1 cellular context compared by ENCODE assay signal in genomic region chr6:36201612-36202011, GRCh38.
TF ChIP-seq lines count a peak whose summit lies in the region.

No MANE protein-coding gene starts in this region.

TF ChIP-seq in SK-N-SH treated with all-trans-retinoic acid at 6 μM for 48 hours, 23 proteins besides CTCF, POLR2A, EP300 and RAD21:
- TF ChIP-seq PATZ1 (CRISPR knock-in tag; IDR thresholded peaks at IDR 0.05; ENCODE audit: borderline replicate concordance), result no peak
- no peak for TF ChIP-seq SNAI2 (CRISPR knock-in tag; IDR thresholded peaks at IDR 0.05)
- no peak for TF ChIP-seq ARNTL (CRISPR knock-in tag; IDR thresholded peaks at IDR 0.05; ENCODE audit: borderline replicate concordance, low read depth)
- TF ChIP-seq POU6F1 (CRISPR knock-in tag; IDR thresholded peaks at IDR 0.05; ENCODE audit: borderline replicate concordance, low read depth), result no peak
- no peak for TF ChIP-seq TSHZ2 (CRISPR knock-in tag; IDR thresholded peaks at IDR 0.05)
- no peak for TF ChIP-seq ZNF8 (CRISPR knock-in tag; IDR thresholded peaks at IDR 0.05)
- no peak for TF ChIP-seq ZFP3 (CRISPR knock-in tag; IDR thresholded peaks at IDR 0.05)
- no peak for TF ChIP-seq ZNF565 (CRISPR knock-in tag; conservative IDR thresholded peaks at IDR 0.05; ENCODE audit: low read depth)
- no peak for TF ChIP-seq GLIS3 (CRISPR knock-in tag; IDR thresholded peaks at IDR 0.05)
- TF ChIP-seq CREB5 (CRISPR knock-in tag; IDR thresholded peaks at IDR 0.05; ENCODE audit: low read depth), result no peak
- TF ChIP-seq RARB (CRISPR knock-in tag; IDR thresholded peaks at IDR 0.05), result no peak
- TF ChIP-seq TOX (CRISPR knock-in tag; IDR thresholded peaks at IDR 0.05; ENCODE audit: borderline replicate concordance), result no peak
- TF ChIP-seq ZFP30 (CRISPR knock-in tag; IDR thresholded peaks at IDR 0.05), result no peak
- TF ChIP-seq ZC3H10 (CRISPR knock-in tag; IDR thresholded peaks at IDR 0.05), result no peak
